1 cellular context compared by ENCODE assay signal in the genomic region with DNA sequence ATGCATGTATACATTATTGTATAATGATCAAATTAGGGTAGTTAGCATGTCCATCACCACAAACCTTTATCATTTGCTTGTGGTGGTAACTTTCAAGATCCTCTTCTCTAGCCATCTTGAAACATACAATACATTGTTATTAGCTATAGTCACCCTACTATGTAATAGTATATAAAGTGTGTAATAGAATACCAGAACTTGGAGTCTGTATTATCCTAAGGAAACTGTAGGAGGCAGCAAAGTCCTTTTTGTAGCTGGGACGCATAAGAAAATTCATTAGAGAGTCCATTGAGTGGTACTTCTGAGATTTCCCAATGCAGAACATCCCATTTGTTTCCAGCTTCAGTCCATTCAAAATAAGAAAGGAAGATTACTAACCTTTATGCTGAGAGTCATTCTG.
TF ChIP-seq lines count a peak whose summit lies in the region.

No MANE protein-coding gene starts in this region.

TF ChIP-seq in H1, 55 proteins besides CTCF, POLR2A, EP300 and RAD21 (continued from another document):
- TF ChIP-seq, protein P1, sequence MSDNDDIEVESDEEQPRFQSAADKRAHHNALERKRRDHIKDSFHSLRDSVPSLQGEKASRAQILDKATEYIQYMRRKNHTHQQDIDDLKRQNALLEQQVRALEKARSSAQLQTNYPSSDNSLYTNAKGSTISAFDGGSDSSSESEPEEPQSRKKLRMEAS (IDR thresholded peaks at IDR 0.05) = no peak
- TF ChIP-seq RBBP5 (IDR thresholded peaks at IDR 0.05; ENCODE audit: borderline replicate concordance, low read depth, low read length) (no peak), MAFK (IDR thresholded peaks at IDR 0.05; ENCODE audit: low read depth, low read length) (no peak), HDAC2 (IDR thresholded peaks at IDR 0.05; ENCODE audit: borderline replicate concordance in 1 of 2, low read depth in 2 of 2, low read length in 2 of 2) (no peak), CHD1 (IDR thresholded peaks at IDR 0.05; ENCODE audit: low read depth, low read length) (no peak), YY1 (IDR thresholded peaks at IDR 0.05; ENCODE audit: low read depth, low read length) (no peak), BACH1 (IDR thresholded peaks at IDR 0.05; ENCODE audit: low read length) (no peak), ZNF274 (IDR thresholded peaks at IDR 0.05; ENCODE audit: borderline replicate concordance, extremely low read depth, low read length) (no peak), SRF (IDR thresholded peaks at IDR 0.05; ENCODE audit: low read depth, low read length) (no peak), POU5F1 (IDR thresholded peaks at IDR 0.05; ENCODE audit: low read depth, low read length) (no peak), CTBP2 (IDR thresholded peaks at IDR 0.05; ENCODE audit: borderline replicate concordance, insufficient read depth, insufficient read length, low read length) (no peak), SIRT6 (IDR thresholded peaks at IDR 0.05; ENCODE audit: low read length) (no peak), EGR1 (IDR thresholded peaks at IDR 0.05; ENCODE audit: borderline replicate concordance, low read depth, low read length) (no peak), CHD7 (IDR thresholded peaks at IDR 0.05; ENCODE audit: insufficient replicate concordance, low read length) (no peak)
TF ChIP-seq in H1: peak in this region for 0.
